Comparison of ENCODE assay signal across 13 cellular contexts in the genomic region with DNA sequence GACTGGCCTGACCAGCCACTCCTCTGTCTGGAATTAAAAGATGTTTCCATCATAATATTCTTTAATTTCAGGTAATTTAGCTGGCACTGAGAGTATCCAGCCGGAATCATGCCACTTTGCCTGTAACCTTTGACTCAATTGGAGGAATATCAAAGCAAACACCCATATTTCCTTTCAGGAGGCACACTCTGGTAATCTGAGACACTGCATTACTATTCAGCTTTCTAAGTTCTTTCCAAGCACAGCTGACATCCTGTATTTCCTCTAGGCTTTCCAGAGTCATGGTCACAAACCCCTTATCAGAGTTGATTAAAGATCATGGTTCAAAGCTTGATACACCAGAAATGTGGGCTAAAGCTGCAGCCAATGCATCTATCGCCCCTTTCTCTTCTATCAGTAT. TPM values are rescaled to one million over a fixed set of nuclear protein-coding genes. Genes with fewer than 3 reads are reported as not detected.
DNase-seq lines count a peak whose midpoint lies in the region; ATAC-seq and TF ChIP-seq lines count a peak whose summit lies in the region.
"Had no signal": no experiment of that assay in that cellular context is flagged by ENCODE, and none has a peak within 500 bp of the region (broad histone marks: within the 10 kb centered on the region; RNA-seq: fewer than 3 reads in every experiment).

No MANE protein-coding gene starts in this region.

- H3K36me3 ChIP-seq in mucosa of rectum (ENCODE audit: control insufficient read depth in 2 of 2, insufficient read depth in 2 of 2, low read length in 2 of 2) (peaks cover 7 to 16% of the 10 kb centered on the region in 2 donors), gastroesophageal sphincter (peaks cover 0 to 21% of the 10 kb centered on the region in 2 donors)

- H3K9me3 ChIP-seq in mucosa of rectum (ENCODE audit: control insufficient read depth in 2 of 2, low read length in 2 of 2) (no peaks in the 10 kb centered on the region), gastroesophageal sphincter (no peaks in the 10 kb centered on the region)
- H3K9me3 ChIP-seq: tibial artery had no signal

- no peaks in the 10 kb centered on the region for H3K27me3 ChIP-seq in mucosa of rectum (ENCODE audit: control insufficient read depth in 2 of 2, insufficient read depth in 2 of 2, low read length in 2 of 2)
- no peaks in the 10 kb centered on the region for H3K27me3 ChIP-seq in gastroesophageal sphincter
- H3K27me3 ChIP-seq: tibial artery had no signal

- H3K4me3 ChIP-seq in LNCaP clone FGC (ENCODE audit: low read depth, low read length), result no peak overlapping the region
- H3K4me3 ChIP-seq in choroid plexus epithelial cell (ENCODE audit: low read depth, low read length), result no peak overlapping the region
- no peak overlapping the region for H3K4me3 ChIP-seq in mucosa of rectum (ENCODE audit: low read length in 2 of 2)
- H3K4me3 ChIP-seq in gastroesophageal sphincter, result no peak overlapping the region
- H3K4me3 ChIP-seq: tibial artery had no signal

- H3K9ac ChIP-seq in mucosa of rectum (ENCODE audit: low read depth in 1 of 2, low read length in 2 of 2), result no peak overlapping the region

- no peak for TF ChIP-seq CTCF in LNCaP clone FGC (IDR thresholded peaks at IDR 0.05; ENCODE audit: control insufficient read depth, extremely low read depth, insufficient read depth)
- no peak for TF ChIP-seq CTCF in choroid plexus epithelial cell (conservative IDR thresholded peaks at IDR 0.05; ENCODE audit: low read depth, low read length)
- no peak for TF ChIP-seq CTCF in gastroesophageal sphincter (IDR thresholded peaks at IDR 0.05)

- H3K4me1 ChIP-seq in mucosa of rectum (ENCODE audit: control insufficient read depth in 2 of 2, insufficient read depth in 2 of 2, low read length in 2 of 2), result peaks cover 7 to 8% of the 10 kb centered on the region in 2 donors
- H3K4me1 ChIP-seq in gastroesophageal sphincter, result no peaks in the 10 kb centered on the region

- TF ChIP-seq EP300 in gastroesophageal sphincter (IDR thresholded peaks at IDR 0.05), result no peak

- H3K27ac ChIP-seq in mucosa of rectum (ENCODE audit: low read depth in 2 of 2, low read length in 2 of 2), result peak overlapping the region; percentile 32 to 44
- H3K27ac ChIP-seq in gastroesophageal sphincter, result no peak overlapping the region
- H3K27ac ChIP-seq: RWPE1, tibial artery had no signal

- no peak for TF ChIP-seq POLR2A in gastroesophageal sphincter (IDR thresholded peaks at IDR 0.05)

- no peak for ATAC-seq in gastroesophageal sphincter
- ATAC-seq in HG03565 (IDR thresholded peaks at IDR 0.05; ENCODE audit: unreplicated experiment), result no peak
- ATAC-seq: activated naive CD8-positive, alpha-beta T cell treated with anti-CD3 and anti-CD28 coated beads, Interleukin-2, amount 50 U/mL, for 24 hours; left cardiac atrium; stimulated activated naive B cell treated with anti-CD40 and anti-IgM and Interleukin-4, amounts not matched to agents 10 μg/mL and 1 μg/mL and 100 μg/mL, for 72 hours had no signal

- 65 to 75% methylated on average over 2 of the region's 2 CpGs for WGBS in gastroesophageal sphincter (ENCODE audit: low coverage in 1 of 2), 2 donors

- DNase-seq in EL (peak; percentile 1), LNCaP clone FGC (ENCODE audit: low read depth) (peak; percentile 63), choroid plexus epithelial cell (ENCODE audit: low read depth) (peak; percentile 6), middle frontal gyrus (ENCODE audit: extremely low spot score, low spot score) (no peak)
- DNase-seq: activated naive CD8-positive, alpha-beta T cell treated with anti-CD3 and anti-CD28 coated beads, Interleukin-2, amount 50 U/mL, for 24 hours; central memory CD4-positive, alpha-beta T cell; left cardiac atrium; stimulated activated naive B cell treated with anti-CD40 and anti-IgM and Interleukin-4, amounts not matched to agents 10 μg/mL and 1 μg/mL and 100 μg/mL, for 72 hours; tibial artery had no signal

RNA-seq across cellular contexts. Expression of gene INTS12, which starts 29.3 kb away (rescaled TPM):
- 10 to 100 TPM; 24.2 to 46.1 (median 31.1) TPM for total RNA-seq in gastroesophageal sphincter

RNA-seq across cellular contexts. Expression of gene GSTCD, which starts 29.4 kb away (rescaled TPM):
- 10 to 100 TPM; 11.1 to 12.9 (median 12.2) TPM for total RNA-seq in gastroesophageal sphincter

Comparison
In these comparisons a context has a peak if more than half of its experiments do, and no peak if none do; other contexts are left out.
1. H3K27ac ChIP-seq: peak in mucosa of rectum (2 of 2); none in gastroesophageal sphincter (0 of 4).